Comparison of ENCODE assay signal across 8 cellular contexts in genomic region chrY:2841471-2841893, GRCh38. TPM values are rescaled to one million over a fixed set of nuclear protein-coding genes. Genes with fewer than 3 reads are reported as not detected.
DNase-seq lines count a peak whose midpoint lies in the region; ATAC-seq and TF ChIP-seq lines count a peak whose summit lies in the region.

Gene RPS4Y1 (plus strand): TSS chrY:2841602. CDS start chrY:2841625, 23 bp downstream.

- TF ChIP-seq CTCF in A673 (conservative IDR thresholded peaks at IDR 0.05; ENCODE audit: low read depth, low read length) = no peak

- no peaks in the 10 kb centered on the region for H3K9me3 ChIP-seq in A673 (ENCODE audit: low read depth, low read length, poor library complexity, severe bottlenecking)

- no TSS peak for BruUV-seq in A673 (replicated peaks; lab: Mats Ljungman, UMichigan)

- CTCF ChIA-PET in A673 (lab: Charles Lee) = no interaction called here

- ATAC-seq in GM21528 (IDR thresholded peaks at IDR 0.05; ENCODE audit: low FRiP score, unreplicated experiment) = peak; percentile 86

- intact Hi-C loops in A673 (cut with micrococcal nuclease; ENCODE audit: unreplicated experiment) = no loop called here

- H3K4me3 ChIP-seq in A673 (ENCODE audit: low read depth, low read length, poor library complexity, severe bottlenecking) = no peak within 1 kb of the TSS

- no peaks in the 10 kb centered on the region for H3K4me1 ChIP-seq in A673 (ENCODE audit: insufficient read depth, low read length, poor library complexity, severe bottlenecking)

- H3K27me3 ChIP-seq in A673 (replicated peaks; ENCODE audit: insufficient read depth, low read depth, low read length, poor library complexity) = no peaks in the 10 kb centered on the region

- no peaks in the 10 kb centered on the region for H3K36me3 ChIP-seq in A673 (ENCODE audit: insufficient read depth, low read length, poor library complexity, severe bottlenecking)

- H3K27ac ChIP-seq in A673 (ENCODE audit: low read depth, low read length, poor library complexity, severe bottlenecking) = no peak within 1 kb of the TSS

- POLR2A ChIA-PET in A673 (lab: Charles Lee; ENCODE audit: low non-redundant PET) = no interaction called here

- peak; percentile 4 for DNase-seq in NCI-H2107 (lab: John Stamatoyannopoulos, UW)
- peak; percentile 81 for DNase-seq in activated effector memory CD4-positive, alpha-beta T cell treated with anti-CD3 and anti-CD28 coated beads, Interleukin-2, amount 50 U/mL, for 16 hours
- peak; percentile 78 for DNase-seq in inferior parietal cortex (ENCODE audit: extremely low spot score)
- DNase-seq in stimulated activated CD8-positive, alpha-beta memory T cell treated with anti-CD3 and anti-CD28 coated beads, Interleukin-7, amount 100 ng/mL, for 24 hours (ENCODE audit: low read depth) = peak; percentile 16
- no peak for DNase-seq in A673 (ENCODE audit: low spot score)
- DNase-seq in DMS153 treated with DMSO at 0.1 percent for 48 hours (lab: John Stamatoyannopoulos, UW; ENCODE audit: unreplicated experiment) = no peak
- no peak for DNase-seq in RKO (ENCODE audit: low spot score)

RNA-seq across cellular contexts. Expression of gene RPS4Y1, which starts in this region (rescaled TPM):
- total RNA-seq in A673 (2021) = not detected in 2 replicates

Comparison
In these comparisons a context has a peak if more than half of its experiments do, and no peak if none do; other contexts are left out.
1. DNase-seq: peak in NCI-H2107 (single experiment), activated effector memory CD4-positive, alpha-beta T cell treated with anti-CD3 and anti-CD28 coated beads, Interleukin-2, amount 50 U/mL, for 16 hours (single experiment), inferior parietal cortex (single experiment) and stimulated activated CD8-positive, alpha-beta memory T cell treated with anti-CD3 and anti-CD28 coated beads, Interleukin-7, amount 100 ng/mL, for 24 hours (single experiment); none in A673 (single experiment), DMS153 treated with DMSO at 0.1 percent for 48 hours (single experiment) and RKO (single experiment).